In the genomic region with DNA sequence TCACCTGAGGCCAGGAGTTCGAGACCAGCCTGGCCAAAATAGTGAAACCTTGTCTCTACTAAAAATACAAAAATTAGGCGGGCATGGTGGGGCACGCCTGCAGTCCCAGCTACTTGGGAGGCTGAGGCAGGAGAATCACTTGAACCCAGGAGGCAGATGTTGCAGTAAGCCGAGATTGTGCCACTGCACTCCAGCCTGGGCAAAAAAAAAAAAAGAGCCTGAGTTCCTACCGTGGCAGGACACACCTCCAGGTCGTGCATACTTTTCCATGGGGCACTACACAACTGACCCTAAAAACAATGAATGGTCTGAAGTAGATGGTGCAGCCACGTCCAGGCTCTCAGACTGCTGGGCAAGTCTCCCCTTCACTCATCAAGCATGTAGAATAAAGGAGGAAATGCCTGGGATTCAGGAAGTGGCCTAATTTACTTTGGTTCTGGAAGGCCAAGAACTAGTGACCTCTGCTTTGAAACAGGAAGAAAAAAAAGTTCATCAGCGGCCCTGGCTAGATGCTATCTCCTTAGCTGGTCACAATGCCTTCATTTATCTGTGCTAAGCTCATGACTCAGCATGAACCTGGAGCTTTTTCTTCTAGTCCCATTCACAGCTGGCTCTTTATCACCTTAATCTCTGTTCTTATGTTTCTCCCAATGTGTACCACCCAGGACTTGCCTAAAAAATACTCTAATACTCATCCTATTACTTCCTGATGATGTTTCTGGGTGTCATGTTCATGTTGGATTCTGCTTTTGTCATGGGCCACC, we compare ENCODE assay signal across 2 cellular contexts.
TF ChIP-seq lines count a peak whose summit lies in the region.

No MANE protein-coding gene starts in this region.

TF ChIP-seq in K562, 482 proteins besides CTCF, POLR2A, EP300 and RAD21 (continued from another document and continues in another):
- TF ChIP-seq, protein P1, sequence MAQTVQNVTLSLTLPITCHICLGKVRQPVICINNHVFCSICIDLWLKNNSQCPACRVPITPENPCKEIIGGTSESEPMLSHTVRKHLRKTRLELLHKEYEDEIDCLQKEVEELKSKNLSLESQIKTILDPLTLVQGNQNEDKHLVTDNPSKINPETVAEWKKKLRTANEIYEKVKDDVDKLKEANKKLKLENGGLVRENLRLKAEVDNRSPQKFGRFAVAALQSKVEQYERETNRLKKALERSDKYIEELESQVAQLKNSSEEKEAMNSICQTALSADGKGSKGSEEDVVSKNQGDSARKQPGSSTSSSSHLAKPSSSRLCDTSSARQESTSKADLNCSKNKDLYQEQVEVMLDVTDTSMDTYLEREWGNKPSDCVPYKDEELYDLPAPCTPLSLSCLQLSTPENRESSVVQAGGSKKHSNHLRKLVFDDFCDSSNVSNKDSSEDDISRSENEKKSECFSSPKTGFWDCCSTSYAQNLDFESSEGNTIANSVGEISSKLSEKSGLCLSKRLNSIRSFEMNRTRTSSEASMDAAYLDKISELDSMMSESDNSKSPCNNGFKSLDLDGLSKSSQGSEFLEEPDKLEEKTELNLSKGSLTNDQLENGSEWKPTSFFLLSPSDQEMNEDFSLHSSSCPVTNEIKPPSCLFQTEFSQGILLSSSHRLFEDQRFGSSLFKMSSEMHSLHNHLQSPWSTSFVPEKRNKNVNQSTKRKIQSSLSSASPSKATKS (CRISPR knock-in tag; IDR thresholded peaks at IDR 0.05), result no peak
- TF ChIP-seq MEF2D (tag; conservative IDR thresholded peaks at IDR 0.05; ENCODE audit: low read depth) (peak; percentile 30; the same call in 1 of the 2 replicates), TCF7 (IDR thresholded peaks at IDR 0.05; ENCODE audit: borderline replicate concordance) (no peak), HDAC2 (IDR thresholded peaks at IDR 0.05) (no peak), ARHGAP35 (IDR thresholded peaks at IDR 0.05; ENCODE audit: partially characterized antibody) (no peak), ILK (tag; IDR thresholded peaks at IDR 0.05; ENCODE audit: borderline replicate concordance, low read depth) (no peak), POLR2B (IDR thresholded peaks at IDR 0.05; ENCODE audit: low read depth, partially characterized antibody) (no peak), MXI1 (IDR thresholded peaks at IDR 0.05; ENCODE audit: low read depth, low read length) (no peak), PML (IDR thresholded peaks at IDR 0.05; ENCODE audit: low read length) (no peak), ZNF589 (CRISPR knock-in tag; IDR thresholded peaks at IDR 0.05; ENCODE audit: low read depth) (no peak; the same call in 1 of the 2 replicates), CTBP1 (IDR thresholded peaks at IDR 0.05; ENCODE audit: borderline replicate concordance) (peak; percentile 79), MCM2 (IDR thresholded peaks at IDR 0.05; ENCODE audit: low read depth) (no peak), ZNF551 (CRISPR knock-in tag; IDR thresholded peaks at IDR 0.05) (no peak)
- TF ChIP-seq, protein P2, sequence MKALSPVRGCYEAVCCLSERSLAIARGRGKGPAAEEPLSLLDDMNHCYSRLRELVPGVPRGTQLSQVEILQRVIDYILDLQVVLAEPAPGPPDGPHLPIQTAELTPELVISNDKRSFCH (CRISPR knock-in tag; IDR thresholded peaks at IDR 0.05), result no peak
- TF ChIP-seq, protein P2 (tag; IDR thresholded peaks at IDR 0.05), result no peak
- TF ChIP-seq, protein P3, sequence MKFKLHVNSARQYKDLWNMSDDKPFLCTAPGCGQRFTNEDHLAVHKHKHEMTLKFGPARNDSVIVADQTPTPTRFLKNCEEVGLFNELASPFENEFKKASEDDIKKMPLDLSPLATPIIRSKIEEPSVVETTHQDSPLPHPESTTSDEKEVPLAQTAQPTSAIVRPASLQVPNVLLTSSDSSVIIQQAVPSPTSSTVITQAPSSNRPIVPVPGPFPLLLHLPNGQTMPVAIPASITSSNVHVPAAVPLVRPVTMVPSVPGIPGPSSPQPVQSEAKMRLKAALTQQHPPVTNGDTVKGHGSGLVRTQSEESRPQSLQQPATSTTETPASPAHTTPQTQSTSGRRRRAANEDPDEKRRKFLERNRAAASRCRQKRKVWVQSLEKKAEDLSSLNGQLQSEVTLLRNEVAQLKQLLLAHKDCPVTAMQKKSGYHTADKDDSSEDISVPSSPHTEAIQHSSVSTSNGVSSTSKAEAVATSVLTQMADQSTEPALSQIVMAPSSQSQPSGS (CRISPR knock-in tag; IDR thresholded peaks at IDR 0.05), result no peak
- TF ChIP-seq, protein P4, sequence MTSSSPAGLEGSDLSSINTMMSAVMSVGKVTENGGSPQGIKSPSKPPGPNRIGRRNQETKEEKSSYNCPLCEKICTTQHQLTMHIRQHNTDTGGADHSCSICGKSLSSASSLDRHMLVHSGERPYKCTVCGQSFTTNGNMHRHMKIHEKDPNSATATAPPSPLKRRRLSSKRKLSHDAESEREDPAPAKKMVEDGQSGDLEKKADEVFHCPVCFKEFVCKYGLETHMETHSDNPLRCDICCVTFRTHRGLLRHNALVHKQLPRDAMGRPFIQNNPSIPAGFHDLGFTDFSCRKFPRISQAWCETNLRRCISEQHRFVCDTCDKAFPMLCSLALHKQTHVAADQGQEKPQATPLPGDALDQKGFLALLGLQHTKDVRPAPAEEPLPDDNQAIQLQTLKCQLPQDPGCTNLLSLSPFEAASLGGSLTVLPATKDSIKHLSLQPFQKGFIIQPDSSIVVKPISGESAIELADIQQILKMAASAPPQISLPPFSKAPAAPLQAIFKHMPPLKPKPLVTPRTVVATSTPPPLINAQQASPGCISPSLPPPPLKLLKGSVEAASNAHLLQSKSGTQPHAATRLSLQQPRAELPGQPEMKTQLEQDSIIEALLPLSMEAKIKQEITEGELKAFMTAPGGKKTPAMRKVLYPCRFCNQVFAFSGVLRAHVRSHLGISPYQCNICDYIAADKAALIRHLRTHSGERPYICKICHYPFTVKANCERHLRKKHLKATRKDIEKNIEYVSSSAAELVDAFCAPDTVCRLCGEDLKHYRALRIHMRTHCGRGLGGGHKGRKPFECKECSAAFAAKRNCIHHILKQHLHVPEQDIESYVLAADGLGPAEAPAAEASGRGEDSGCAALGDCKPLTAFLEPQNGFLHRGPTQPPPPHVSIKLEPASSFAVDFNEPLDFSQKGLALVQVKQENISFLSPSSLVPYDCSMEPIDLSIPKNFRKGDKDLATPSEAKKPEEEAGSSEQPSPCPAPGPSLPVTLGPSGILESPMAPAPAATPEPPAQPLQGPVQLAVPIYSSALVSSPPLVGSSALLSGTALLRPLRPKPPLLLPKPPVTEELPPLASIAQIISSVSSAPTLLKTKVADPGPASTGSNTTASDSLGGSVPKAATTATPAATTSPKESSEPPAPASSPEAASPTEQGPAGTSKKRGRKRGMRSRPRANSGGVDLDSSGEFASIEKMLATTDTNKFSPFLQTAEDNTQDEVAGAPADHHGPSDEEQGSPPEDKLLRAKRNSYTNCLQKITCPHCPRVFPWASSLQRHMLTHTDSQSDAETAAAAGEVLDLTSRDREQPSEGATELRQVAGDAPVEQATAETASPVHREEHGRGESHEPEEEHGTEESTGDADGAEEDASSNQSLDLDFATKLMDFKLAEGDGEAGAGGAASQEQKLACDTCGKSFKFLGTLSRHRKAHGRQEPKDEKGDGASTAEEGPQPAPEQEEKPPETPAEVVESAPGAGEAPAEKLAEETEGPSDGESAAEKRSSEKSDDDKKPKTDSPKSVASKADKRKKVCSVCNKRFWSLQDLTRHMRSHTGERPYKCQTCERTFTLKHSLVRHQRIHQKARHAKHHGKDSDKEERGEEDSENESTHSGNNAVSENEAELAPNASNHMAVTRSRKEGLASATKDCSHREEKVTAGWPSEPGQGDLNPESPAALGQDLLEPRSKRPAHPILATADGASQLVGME (CRISPR knock-in tag; IDR thresholded peaks at IDR 0.05), result no peak

TF ChIP-seq in HepG2, 621 proteins besides CTCF, POLR2A, EP300 and RAD21 (continued from another document and continues in another):
- TF ChIP-seq, protein P5, sequence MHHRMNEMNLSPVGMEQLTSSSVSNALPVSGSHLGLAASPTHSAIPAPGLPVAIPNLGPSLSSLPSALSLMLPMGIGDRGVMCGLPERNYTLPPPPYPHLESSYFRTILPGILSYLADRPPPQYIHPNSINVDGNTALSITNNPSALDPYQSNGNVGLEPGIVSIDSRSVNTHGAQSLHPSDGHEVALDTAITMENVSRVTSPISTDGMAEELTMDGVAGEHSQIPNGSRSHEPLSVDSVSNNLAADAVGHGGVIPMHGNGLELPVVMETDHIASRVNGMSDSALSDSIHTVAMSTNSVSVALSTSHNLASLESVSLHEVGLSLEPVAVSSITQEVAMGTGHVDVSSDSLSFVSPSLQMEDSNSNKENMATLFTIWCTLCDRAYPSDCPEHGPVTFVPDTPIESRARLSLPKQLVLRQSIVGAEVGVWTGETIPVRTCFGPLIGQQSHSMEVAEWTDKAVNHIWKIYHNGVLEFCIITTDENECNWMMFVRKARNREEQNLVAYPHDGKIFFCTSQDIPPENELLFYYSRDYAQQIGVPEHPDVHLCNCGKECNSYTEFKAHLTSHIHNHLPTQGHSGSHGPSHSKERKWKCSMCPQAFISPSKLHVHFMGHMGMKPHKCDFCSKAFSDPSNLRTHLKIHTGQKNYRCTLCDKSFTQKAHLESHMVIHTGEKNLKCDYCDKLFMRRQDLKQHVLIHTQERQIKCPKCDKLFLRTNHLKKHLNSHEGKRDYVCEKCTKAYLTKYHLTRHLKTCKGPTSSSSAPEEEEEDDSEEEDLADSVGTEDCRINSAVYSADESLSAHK (CRISPR knock-in tag; IDR thresholded peaks at IDR 0.05; ENCODE audit: borderline replicate concordance), result no peak
- TF ChIP-seq AHR (CRISPR knock-in tag; IDR thresholded peaks at IDR 0.05) (peak; percentile 65), ZBED4 (CRISPR knock-in tag; IDR thresholded peaks at IDR 0.05; ENCODE audit: borderline replicate concordance) (peak; percentile 66; the same call in 1 of the 2 replicates), ETV5 (CRISPR knock-in tag; IDR thresholded peaks at IDR 0.05; ENCODE audit: borderline replicate concordance) (peak; percentile 100), ZNF280D (CRISPR knock-in tag; IDR thresholded peaks at IDR 0.05) (no peak; the same call in 1 of the 2 replicates), IKZF5 (CRISPR knock-in tag; IDR thresholded peaks at IDR 0.05) (peak; percentile 91), SNAI1 (CRISPR knock-in tag; IDR thresholded peaks at IDR 0.05; ENCODE audit: borderline replicate concordance) (no peak; the same call in 1 of the 2 replicates), CBFB (CRISPR knock-in tag; IDR thresholded peaks at IDR 0.05) (peak; percentile 68; the same call in 1 of the 2 replicates), ZNF616 (CRISPR knock-in tag; IDR thresholded peaks at IDR 0.05; ENCODE audit: low read depth) (no peak), ZNF350 (CRISPR knock-in tag; IDR thresholded peaks at IDR 0.05; ENCODE audit: borderline replicate concordance, low read depth) (peak; percentile 81; the same call in 1 of the 2 replicates), PLRG1 (conservative IDR thresholded peaks at IDR 0.05) (no peak), ATRX (CRISPR knock-in tag; IDR thresholded peaks at IDR 0.05; ENCODE audit: borderline replicate concordance) (no peak), MATR3 (CRISPR knock-in tag; IDR thresholded peaks at IDR 0.05) (no peak), ARNT (IDR thresholded peaks at IDR 0.05) (no peak), ATF7 (IDR thresholded peaks at IDR 0.05) (no peak), ATF7 (CRISPR knock-in tag; IDR thresholded peaks at IDR 0.05) (no peak; the same call in 1 of the 2 replicates), ZNF430 (CRISPR knock-in tag; IDR thresholded peaks at IDR 0.05) (peak; percentile 81)
